Comparison of ENCODE assay signal across 8 cellular contexts in the genomic region with DNA sequence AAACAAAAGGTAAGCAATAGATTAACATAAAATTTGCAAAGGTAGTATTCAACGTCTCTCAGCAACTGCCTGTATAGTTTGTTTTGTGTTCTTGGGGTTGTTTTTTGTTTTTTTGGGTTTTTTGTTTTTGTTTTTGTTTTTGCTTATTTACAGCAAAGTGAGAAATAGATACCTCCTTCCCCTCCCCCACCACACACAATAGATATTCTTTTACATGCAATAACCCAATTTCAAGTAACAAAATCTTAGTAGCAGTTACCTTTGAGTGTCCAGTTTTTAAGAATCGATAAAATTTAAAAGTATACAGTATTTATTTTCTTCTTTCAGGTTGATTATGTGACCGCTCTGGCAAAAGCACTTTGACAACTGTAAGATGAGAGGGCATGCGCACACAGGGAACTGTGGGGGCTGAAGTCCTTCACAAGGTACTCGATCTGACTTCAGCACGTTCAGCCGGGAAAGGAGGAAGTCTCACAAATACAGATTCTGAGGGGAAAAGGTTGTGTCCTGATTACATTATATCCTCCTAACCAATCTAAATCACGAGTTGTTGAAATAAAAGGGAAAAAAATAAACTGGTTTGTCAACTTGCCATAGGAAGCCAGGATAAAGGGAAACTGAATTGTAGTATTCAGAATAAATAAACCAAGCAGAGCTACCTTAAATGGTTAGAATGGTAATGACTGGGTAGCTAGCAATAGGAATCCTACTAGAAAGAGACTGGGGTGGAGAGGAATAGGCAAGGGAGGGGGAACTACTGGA. TPM values are rescaled to one million over a fixed set of nuclear protein-coding genes. Genes with fewer than 3 reads are reported as not detected.
A peak's percentile ranks its signal among the peaks of the same experiment; 100 is the strongest.
DNase-seq lines count a peak whose midpoint lies in the region; ATAC-seq and TF ChIP-seq lines count a peak whose summit lies in the region.

No MANE protein-coding gene starts in this region.

- no peak for TF ChIP-seq CTCF in GM12865 (IDR thresholded peaks at IDR 0.05; ENCODE audit: insufficient read depth, low read depth, low read length, missing control alignments)
- no peak for TF ChIP-seq CTCF in SK-N-SH (IDR thresholded peaks at IDR 0.05)

- H3K4me3 ChIP-seq in GM12865 (ENCODE audit: low read depth, low read length) (peak overlapping the region; percentile 39), SK-N-SH (ENCODE audit: low read depth in 2 of 2, low read length in 1 of 2) (peak overlapping the region; percentile 52 to 54)

- WGBS in SK-N-SH (ENCODE audit: low lambda C conversion rate), result 10% methylated on average over 8 of the region's 8 CpGs

- CTCF ChIA-PET in SK-N-SH (lab: Yijun Ruan, JAX), result interaction anchor here (1.1 to 1.4 kb wide), 2 partner anchors 48 to 156 kb away, joined by 4 read pairs; partner anchors contain the start of genes CPEB3 and MARCHF5

- no peaks in the 10 kb centered on the region for H3K9me2 ChIP-seq in SK-N-SH

- peak overlapping the region; percentile 61 for H3K4me2 ChIP-seq in SK-N-SH

- intact Hi-C loops in Right ventricle myocardium superior (cut with DNase I), result loop anchor here (5.0 kb wide), 1 partner anchor 49 kb away; the partner anchor contains the start of genes CPEB3 and MARCHF5

- DNase-seq in GM12865 (ENCODE audit: low read depth) (peak; percentile 72), NAMALWA (ENCODE audit: low spot score) (peak; percentile 72), SK-N-SH (peak; percentile 74), anterior cingulate cortex (lab: John Stamatoyannopoulos, UW) (peak in 57 of 58 donors; percentile 1 to 87 (median 54)), Right ventricle myocardium superior (peak; percentile 69), occipital lobe (lab: John Stamatoyannopoulos, UW) (peak; percentile 41)

- H3K79me2 ChIP-seq in SK-N-SH (ENCODE audit: insufficient read depth), result no peaks in the 10 kb centered on the region

- H3K27ac ChIP-seq in SK-N-SH (ENCODE audit: low read depth in 2 of 2, low read length in 1 of 2), result peak overlapping the region; percentile 24 to 74; a peak in 3 of 4 replicates

- no peaks in the 10 kb centered on the region for H3K27me3 ChIP-seq in SK-N-SH (ENCODE audit: insufficient read depth)

- ATAC-seq in Right ventricle myocardium superior (ENCODE audit: poor library complexity) (peak; percentile 69), GM21447 (IDR thresholded peaks at IDR 0.05; ENCODE audit: unreplicated experiment) (no peak), GM19452 (IDR thresholded peaks at IDR 0.05; ENCODE audit: unreplicated experiment) (no peak)

- no peaks in the 10 kb centered on the region for H4K20me1 ChIP-seq in SK-N-SH (ENCODE audit: insufficient read depth)

- no peak for TF ChIP-seq EP300 in SK-N-SH (IDR thresholded peaks at IDR 0.05; ENCODE audit: borderline replicate concordance in 1 of 2, low read depth in 1 of 2, low read length in 1 of 2)

- no peak for TF ChIP-seq RAD21 in SK-N-SH (IDR thresholded peaks at IDR 0.05; ENCODE audit: low read length)

- H2AFZ ChIP-seq in SK-N-SH (ENCODE audit: low read depth), result no peak overlapping the region; the same call in 1 of the 2 replicates

- peaks cover 0 to 17% of the 10 kb centered on the region in 2 experiments; a peak in 2 of 4 replicates for H3K4me1 ChIP-seq in SK-N-SH (ENCODE audit: control insufficient read depth in 1 of 2, insufficient read depth in 2 of 2, low read depth in 1 of 2, low read length in 1 of 2)

- no peaks in the 10 kb centered on the region for H3K9me3 ChIP-seq in SK-N-SH

- H3K9ac ChIP-seq in SK-N-SH, result no peak overlapping the region; the same call in 1 of the 2 replicates

- no peaks in the 10 kb centered on the region for H3K36me3 ChIP-seq in SK-N-SH (replicated peaks in 1 of 2; ENCODE audit: control insufficient read depth in 1 of 2, insufficient read depth in 2 of 2, low read length in 1 of 2)

- H3F3A ChIP-seq in SK-N-SH (replicated peaks; ENCODE audit: insufficient read depth), result peaks cover 22% of the 10 kb centered on the region

- POLR2A ChIA-PET in SK-N-SH (lab: Yijun Ruan, JAX), result interaction anchor here (1.7 kb wide), 1 partner anchor 48 kb away, joined by 5 read pairs; the partner anchor contains the start of genes CPEB3 and MARCHF5

TF ChIP-seq in SK-N-SH, 30 proteins besides CTCF, POLR2A, EP300 and RAD21:
- no peak for TF ChIP-seq RCOR1 (IDR thresholded peaks at IDR 0.05; ENCODE audit: low read length)
- TF ChIP-seq NRF1 (IDR thresholded peaks at IDR 0.05; ENCODE audit: low read depth, low read length), result peak; percentile 52; the same call in 1 of the 2 replicates
- TF ChIP-seq ELF1 (IDR thresholded peaks at IDR 0.05), result no peak
- TF ChIP-seq MXI1 (IDR thresholded peaks at IDR 0.05; ENCODE audit: low read depth, low read length), result peak; percentile 50; the same call in 1 of the 2 replicates
- TF ChIP-seq, protein P1, sequence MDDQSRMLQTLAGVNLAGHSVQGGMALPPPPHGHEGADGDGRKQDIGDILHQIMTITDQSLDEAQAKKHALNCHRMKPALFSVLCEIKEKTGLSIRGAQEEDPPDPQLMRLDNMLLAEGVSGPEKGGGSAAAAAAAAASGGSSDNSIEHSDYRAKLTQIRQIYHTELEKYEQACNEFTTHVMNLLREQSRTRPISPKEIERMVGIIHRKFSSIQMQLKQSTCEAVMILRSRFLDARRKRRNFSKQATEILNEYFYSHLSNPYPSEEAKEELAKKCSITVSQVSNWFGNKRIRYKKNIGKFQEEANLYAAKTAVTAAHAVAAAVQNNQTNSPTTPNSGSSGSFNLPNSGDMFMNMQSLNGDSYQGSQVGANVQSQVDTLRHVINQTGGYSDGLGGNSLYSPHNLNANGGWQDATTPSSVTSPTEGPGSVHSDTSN (IDR thresholded peaks at IDR 0.05), result no peak
- no peak for TF ChIP-seq USF1 (IDR thresholded peaks at IDR 0.05; ENCODE audit: borderline replicate concordance, low read depth)
- TF ChIP-seq FOXM1 (IDR thresholded peaks at IDR 0.05; ENCODE audit: low read depth), result no peak
- TF ChIP-seq SMC3 (IDR thresholded peaks at IDR 0.05; ENCODE audit: low read depth, low read length), result no peak
- TF ChIP-seq POLR2AphosphoS5 (IDR thresholded peaks at IDR 0.05; ENCODE audit: low read depth, low read length), result no peak
- TF ChIP-seq FOXJ3 (CRISPR knock-in tag; IDR thresholded peaks at IDR 0.05), result no peak
- TF ChIP-seq RXRA (IDR thresholded peaks at IDR 0.05; ENCODE audit: borderline replicate concordance, low read depth), result no peak
- peak; percentile 52 for TF ChIP-seq CHD2 (IDR thresholded peaks at IDR 0.05; ENCODE audit: low read length, partially characterized antibody)
- TF ChIP-seq EZH2phosphoT487 (IDR thresholded peaks at IDR 0.05; ENCODE audit: borderline replicate concordance, low read depth), result no peak
- TF ChIP-seq TCF12 (IDR thresholded peaks at IDR 0.05), result no peak
- TF ChIP-seq GABPA (IDR thresholded peaks at IDR 0.05; ENCODE audit: low read depth), result no peak
- TF ChIP-seq, protein P2, sequence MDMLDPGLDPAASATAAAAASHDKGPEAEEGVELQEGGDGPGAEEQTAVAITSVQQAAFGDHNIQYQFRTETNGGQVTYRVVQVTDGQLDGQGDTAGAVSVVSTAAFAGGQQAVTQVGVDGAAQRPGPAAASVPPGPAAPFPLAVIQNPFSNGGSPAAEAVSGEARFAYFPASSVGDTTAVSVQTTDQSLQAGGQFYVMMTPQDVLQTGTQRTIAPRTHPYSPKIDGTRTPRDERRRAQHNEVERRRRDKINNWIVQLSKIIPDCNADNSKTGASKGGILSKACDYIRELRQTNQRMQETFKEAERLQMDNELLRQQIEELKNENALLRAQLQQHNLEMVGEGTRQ (IDR thresholded peaks at IDR 0.05; ENCODE audit: borderline replicate concordance, low read depth, low read length), result no peak

RNA-seq across cellular contexts. Expression of gene CPEB3, which starts 47.8 kb away (rescaled TPM):
- 0.36 TPM in 2 replicates for polyA plus RNA-seq in SK-N-SH (2012; rRNA removed)
- 0.28 and 0.30 TPM in 2 replicates for polyA plus RNA-seq in SK-N-SH (2012; cell fraction: cytosol; rRNA removed)
- 0.66 and 0.97 TPM in 2 replicates for polyA plus RNA-seq in SK-N-SH (2012; cell fraction: nucleus; rRNA removed)
- total RNA-seq in Right ventricle myocardium superior, result 14.4 TPM
- 22.0 TPM for total RNA-seq in occipital lobe

RNA-seq across cellular contexts. Expression of gene MARCHF5, which starts 47.9 kb away (rescaled TPM):
- polyA plus RNA-seq in SK-N-SH (2012; rRNA removed), result 24.2 and 32.0 TPM in 2 replicates
- polyA plus RNA-seq in SK-N-SH (2012; cell fraction: cytosol; rRNA removed), result 40.8 and 46.1 TPM in 2 replicates
- 10.5 and 38.3 TPM in 2 replicates for polyA plus RNA-seq in SK-N-SH (2012; cell fraction: nucleus; rRNA removed)
- 38.2 TPM for total RNA-seq in Right ventricle myocardium superior
- total RNA-seq in occipital lobe, result 24.8 TPM
